ENCODE assay signal across 19 cellular contexts in genomic region chr2:41457026-41457425, GRCh38.
DNase-seq lines count a peak whose midpoint lies in the region; ATAC-seq, FAIRE-seq and TF ChIP-seq lines count a peak whose summit lies in the region.
"Had no signal": no experiment of that assay in that cellular context is flagged by ENCODE, and none has a peak within 500 bp of the region (broad histone marks: within the 10 kb centered on the region; RNA-seq: fewer than 3 reads in every experiment).

No MANE protein-coding gene starts in this region.

- H3K4me2 ChIP-seq in DND-41 (ENCODE audit: insufficient read depth, low read length) = no peak overlapping the region
- H3K4me2 ChIP-seq in parathyroid adenoma (ENCODE audit: low read length) = peak overlapping the region; percentile 42

- ATAC-seq in DND-41 (ENCODE audit: insufficient read depth, low read depth) (no peak), HG03196 (IDR thresholded peaks at IDR 0.05; ENCODE audit: unreplicated experiment) (no peak), GM18907 (IDR thresholded peaks at IDR 0.05; ENCODE audit: unreplicated experiment) (no peak)
- no peak for ATAC-seq in activated CD4-positive, alpha-beta T cell treated with anti-CD3 and anti-CD28 coated beads for 36 hours
- ATAC-seq: CD8-positive, alpha-beta T cell had no signal

- H3K9me3 Mint-ChIP-seq in immature natural killer cell = no peaks in the 10 kb centered on the region
- H3K9me3 Mint-ChIP-seq in activated CD4-positive, alpha-beta T cell treated with anti-CD3 and anti-CD28 coated beads for 36 hours (ENCODE audit: low read depth) = no peaks in the 10 kb centered on the region
- H3K9me3 Mint-ChIP-seq: CD8-positive, alpha-beta T cell had no signal

- peaks cover 47 to 53% of the 10 kb centered on the region in 2 donors for H3K4me1 Mint-ChIP-seq in immature natural killer cell
- no peaks in the 10 kb centered on the region for H3K4me1 Mint-ChIP-seq in activated CD4-positive, alpha-beta T cell treated with anti-CD3 and anti-CD28 coated beads for 36 hours

- peak overlapping the region; percentile 76 for H3K27ac ChIP-seq in DND-41 (ENCODE audit: low read length)
- H3K27ac ChIP-seq in parathyroid adenoma = peak overlapping the region; percentile 88

- peak overlapping the region; percentile 28 to 76 (median 69) for H3K4me3 Mint-ChIP-seq in immature natural killer cell
- H3K4me3 Mint-ChIP-seq in activated CD4-positive, alpha-beta T cell treated with anti-CD3 and anti-CD28 coated beads for 36 hours = no peak overlapping the region
- H3K4me3 Mint-ChIP-seq: CD8-positive, alpha-beta T cell had no signal

- CTCF ChIA-PET in activated CD4-positive, alpha-beta T cell treated with anti-CD3 and anti-CD28 coated beads for 36 hours (lab: Charles Lee) = no interaction called here

- peaks cover 0 to 11% (median 0%) of the 10 kb centered on the region in 3 donors for H3K36me3 Mint-ChIP-seq in immature natural killer cell
- H3K36me3 Mint-ChIP-seq in activated CD4-positive, alpha-beta T cell treated with anti-CD3 and anti-CD28 coated beads for 36 hours (ENCODE audit: low read depth) = no peaks in the 10 kb centered on the region
- H3K36me3 Mint-ChIP-seq: CD8-positive, alpha-beta T cell had no signal

- H3K27me3 Mint-ChIP-seq in immature natural killer cell (ENCODE audit: low read depth in 3 of 3) = peaks cover 0 to 5% (median 2%) of the 10 kb centered on the region in 3 donors
- H3K27me3 Mint-ChIP-seq in activated CD4-positive, alpha-beta T cell treated with anti-CD3 and anti-CD28 coated beads for 36 hours = no peaks in the 10 kb centered on the region

- H3K9me3 ChIP-seq in DND-41 (ENCODE audit: insufficient read depth, low read length, severe bottlenecking) (peaks cover 5% of the 10 kb centered on the region), parathyroid adenoma (ENCODE audit: control insufficient read depth, low read length) (no peaks in the 10 kb centered on the region)
- H3K9me3 ChIP-seq: Caco-2 had no signal

- H3K4me1 ChIP-seq in DND-41 (ENCODE audit: insufficient read depth, low read length) (peaks cover 11% of the 10 kb centered on the region), parathyroid adenoma (peaks cover 17% of the 10 kb centered on the region)
- H3K4me1 ChIP-seq: Caco-2 had no signal

- H3K4me3 ChIP-seq in DND-41 (ENCODE audit: low read depth in 1 of 2, low read length in 2 of 2) = no peak overlapping the region
- no peak overlapping the region for H3K4me3 ChIP-seq in parathyroid adenoma (ENCODE audit: low read depth, low read length)
- H3K4me3 ChIP-seq: GM12878 had no signal

- no peaks in the 10 kb centered on the region for H3K79me2 ChIP-seq in DND-41 (ENCODE audit: insufficient read depth, low read length)
- no peaks in the 10 kb centered on the region for H3K79me2 ChIP-seq in parathyroid adenoma

- DNase-seq in DND-41 (no peak), GM12892 (ENCODE audit: insufficient read length) (no peak), immature natural killer cell (no peak), iPS-NIHi7 (ENCODE audit: extremely low spot score) (no peak)
- no peak for DNase-seq in activated CD4-positive, alpha-beta T cell treated with anti-CD3 and anti-CD28 coated beads for 36 hours
- DNase-seq: C1 segment of cervical spinal cord; Caco-2; CD8-positive, alpha-beta T cell; DMS153; EL; GDM1; GOT3; H7; HCEC 1CT had no signal

- no peaks in the 10 kb centered on the region for H4K20me1 ChIP-seq in DND-41 (ENCODE audit: insufficient read depth, low read length)

- H3K36me3 ChIP-seq in DND-41 (ENCODE audit: insufficient read depth, low read length) = no peaks in the 10 kb centered on the region
- H3K36me3 ChIP-seq in parathyroid adenoma (ENCODE audit: control insufficient read depth, insufficient read depth, low read length) = no peaks in the 10 kb centered on the region

- peak; percentile 17 for FAIRE-seq in GM12892 (lab: Jason Lieb, UNC)
- FAIRE-seq: GM18507 had no signal

- intact Hi-C loops in activated CD4-positive, alpha-beta T cell treated with anti-CD3 and anti-CD28 coated beads for 36 hours (cut with DNase I, micrococcal nuclease) = no loop called here

- POLR2A ChIA-PET in activated CD4-positive, alpha-beta T cell treated with anti-CD3 and anti-CD28 coated beads for 36 hours (lab: Charles Lee) = no interaction called here

- H3K9ac ChIP-seq in DND-41 (ENCODE audit: low read depth, low read length) (no peak overlapping the region), parathyroid adenoma (no peak overlapping the region)

- peak overlapping the region; percentile 93 to 98 (median 96) for H3K27ac Mint-ChIP-seq in immature natural killer cell
- H3K27ac Mint-ChIP-seq in activated CD4-positive, alpha-beta T cell treated with anti-CD3 and anti-CD28 coated beads for 36 hours = no peak overlapping the region
- H3K27ac Mint-ChIP-seq: CD8-positive, alpha-beta T cell had no signal

- H2AFZ ChIP-seq in DND-41 (ENCODE audit: low read depth, low read length) (no peak overlapping the region), parathyroid adenoma (peak overlapping the region; percentile 76)

- TF ChIP-seq POLR2A in GM12892 (IDR thresholded peaks at IDR 0.05; ENCODE audit: low read depth, low read length) = no peak

- TF ChIP-seq CTCF in DND-41 (IDR thresholded peaks at IDR 0.05; ENCODE audit: borderline replicate concordance, extremely low read depth, low read length, poor library complexity, severe bottlenecking) (no peak), parathyroid adenoma (IDR thresholded peaks at IDR 0.05) (no peak)

- no peaks in the 10 kb centered on the region for H3K27me3 ChIP-seq in DND-41 (ENCODE audit: insufficient read depth, low read length, poor library complexity)
- H3K27me3 ChIP-seq in parathyroid adenoma (ENCODE audit: control insufficient read depth, insufficient read depth, low read length) = no peaks in the 10 kb centered on the region
